17 cellular contexts compared by ENCODE assay signal in genomic region chr14:73731111-73731510, GRCh38. TPM values are rescaled to one million over a fixed set of nuclear protein-coding genes. Genes with fewer than 3 reads are reported as not detected.
DNase-seq lines count a peak whose midpoint lies in the region; ATAC-seq and TF ChIP-seq lines count a peak whose summit lies in the region.
"Had no signal": no experiment of that assay in that cellular context is flagged by ENCODE, and none has a peak within 500 bp of the region (broad histone marks: within the 10 kb centered on the region; RNA-seq: fewer than 3 reads in every experiment).

No MANE protein-coding gene starts in this region.

- in situ Hi-C loops in G401 (cut with HindIII; ENCODE audit: low sequenced_read_pairs), result no loop called here

- H3K27me3 Mint-ChIP-seq in activated naive CD8-positive, alpha-beta T cell treated with anti-CD3 and anti-CD28 coated beads for 36 hours, result no peaks in the 10 kb centered on the region
- no peaks in the 10 kb centered on the region for H3K27me3 Mint-ChIP-seq in Calu3 (ENCODE audit: unreplicated experiment)

- H3K9me3 Mint-ChIP-seq in activated naive CD8-positive, alpha-beta T cell treated with anti-CD3 and anti-CD28 coated beads for 36 hours, result no peaks in the 10 kb centered on the region
- no peaks in the 10 kb centered on the region for H3K9me3 Mint-ChIP-seq in Calu3 (ENCODE audit: low read depth, unreplicated experiment)
- H3K9me3 Mint-ChIP-seq: T-helper 1 cell treated with Interleukin-12 subunit alpha and Interleukin-12 subunit beta and Interleukin-4 antibody, amounts not matched to agents 30 μg/mL and 1 μg/mL, for 36 hours had no signal

- WGBS in right cardiac atrium, result 67% methylated on average over 3 of the region's 3 CpGs
- WGBS in prostate gland, result 42% methylated on average over 3 of the region's 3 CpGs

- no peak for TF ChIP-seq POLR2A in prostate gland (IDR thresholded peaks at IDR 0.05)
- TF ChIP-seq POLR2A in GM18505 (IDR thresholded peaks at IDR 0.05; ENCODE audit: borderline replicate concordance, extremely low read depth, insufficient read depth, insufficient read length), result no peak

- peaks cover 36% of the 10 kb centered on the region for H3K36me3 Mint-ChIP-seq in activated naive CD8-positive, alpha-beta T cell treated with anti-CD3 and anti-CD28 coated beads for 36 hours
- peaks cover 50% of the 10 kb centered on the region for H3K36me3 Mint-ChIP-seq in Calu3 (ENCODE audit: insufficient read depth, unreplicated experiment)

- H3K4me1 ChIP-seq in right cardiac atrium (ENCODE audit: control insufficient read depth, insufficient read depth, low read length) (peaks cover 3% of the 10 kb centered on the region), prostate gland (replicated peaks) (peaks cover 7% of the 10 kb centered on the region)

- peak; percentile 80 for DNase-seq in G401 (ENCODE audit: low spot score)
- DNase-seq in activated naive CD8-positive, alpha-beta T cell treated with anti-CD3 and anti-CD28 coated beads for 36 hours, result no peak
- DNase-seq in right cardiac atrium, result no peak
- DNase-seq in prostate gland (ENCODE audit: low spot score), result peak; percentile 76
- DNase-seq in Calu3, result no peak
- DNase-seq in NCI-H2196 treated with DMSO at 0.1 percent for 48 hours (lab: John Stamatoyannopoulos, UW; ENCODE audit: unreplicated experiment), result no peak
- DNase-seq: activated CD4-positive, alpha-beta T cell treated with anti-CD3 and anti-CD28 coated beads for 1 hour; cerebellar nuclear complex; glutamatergic neuron; NCI-H2029 treated with DMSO at 0.1 percent for 48 hours; NCI-H526; PC-9; stimulated activated CD4-positive, alpha-beta T cell treated with anti-CD3 and anti-CD28 coated beads, Interleukin-1b, Interleukin-23, amount 100 ng/mL, for 48 hours; trophoblast cell had no signal

- no peak overlapping the region for H3K4me3 Mint-ChIP-seq in activated naive CD8-positive, alpha-beta T cell treated with anti-CD3 and anti-CD28 coated beads for 36 hours
- H3K4me3 Mint-ChIP-seq in Calu3 (ENCODE audit: low read depth, unreplicated experiment), result no peak overlapping the region
- H3K4me3 Mint-ChIP-seq: T-helper 1 cell treated with Interleukin-12 subunit alpha and Interleukin-12 subunit beta and Interleukin-4 antibody, amounts not matched to agents 30 μg/mL and 1 μg/mL, for 36 hours had no signal

- peaks cover 6 to 18% of the 10 kb centered on the region in 2 donors for H3K36me3 ChIP-seq in prostate gland

- H3K4me3 ChIP-seq in right cardiac atrium (ENCODE audit: low read length) (no peak overlapping the region), prostate gland (no peak overlapping the region)
- H3K4me3 ChIP-seq: PC-9 had no signal

- CTCF ChIA-PET in Calu3 (lab: Charles Lee), result interaction anchor here (0.9 to 1.5 kb wide), 2 partner anchors 10 to 23 kb away, joined by 3 read pairs; no protein-coding TSS in a partner anchor

- TF ChIP-seq CTCF in prostate gland (IDR thresholded peaks at IDR 0.05), result peak in 2 of 4 experiments; percentile 41 to 43
- no peak for TF ChIP-seq CTCF in Calu3 (IDR thresholded peaks at IDR 0.05; ENCODE audit: unreplicated experiment)

- H3K4me1 Mint-ChIP-seq in activated naive CD8-positive, alpha-beta T cell treated with anti-CD3 and anti-CD28 coated beads for 36 hours, result peaks cover 30% of the 10 kb centered on the region
- peaks cover 34% of the 10 kb centered on the region for H3K4me1 Mint-ChIP-seq in Calu3 (ENCODE audit: low read depth, unreplicated experiment)

- intact Hi-C loops in right cardiac atrium (cut with DNase I), result loop anchor here in 1 of 4 donors (2.0 kb wide), 1 partner anchor 96 kb away; no protein-coding TSS in a partner anchor
- intact Hi-C loops in prostate gland (cut with DNase I), result no loop called here
- intact Hi-C loops in Calu3 (cut with micrococcal nuclease; ENCODE audit: unreplicated experiment), result no loop called here

- H3K27ac ChIP-seq in right cardiac atrium (ENCODE audit: low read length) (peak overlapping the region; percentile 36), prostate gland (peak overlapping the region; percentile 41 to 49)

- H3K27ac Mint-ChIP-seq in activated naive CD8-positive, alpha-beta T cell treated with anti-CD3 and anti-CD28 coated beads for 36 hours, result peak overlapping the region; percentile 5
- H3K27ac Mint-ChIP-seq in Calu3 (ENCODE audit: unreplicated experiment), result no peak overlapping the region
- H3K27ac Mint-ChIP-seq: T-helper 1 cell treated with Interleukin-12 subunit alpha and Interleukin-12 subunit beta and Interleukin-4 antibody, amounts not matched to agents 30 μg/mL and 1 μg/mL, for 36 hours had no signal

- H3K27me3 ChIP-seq in right cardiac atrium (ENCODE audit: control insufficient read depth, insufficient read depth) (no peaks in the 10 kb centered on the region), prostate gland (replicated peaks; ENCODE audit: insufficient read depth) (no peaks in the 10 kb centered on the region)

- ATAC-seq in right cardiac atrium (no peak), GM21528 (IDR thresholded peaks at IDR 0.05; ENCODE audit: low FRiP score, unreplicated experiment) (no peak), GM18505 (IDR thresholded peaks at IDR 0.05; ENCODE audit: unreplicated experiment) (no peak)

- H3K9me3 ChIP-seq in right cardiac atrium (ENCODE audit: control insufficient read depth, low read length), result no peaks in the 10 kb centered on the region
- H3K9me3 ChIP-seq in prostate gland, result no peaks in the 10 kb centered on the region

- no TSS peak for BruUV-seq in Calu3 (replicated peaks; lab: Mats Ljungman, UMichigan)

RNA-seq across cellular contexts. Expression of gene PNMA1, which starts 16.9 kb away (rescaled TPM):
- 65.8 and 80.4 TPM in 2 replicates for total RNA-seq in G401 (2014; rRNA removed; shearing (Covaris generic))
- 10 to 100 TPM; 26.6 to 28.3 TPM for total RNA-seq in activated naive CD8-positive, alpha-beta T cell treated with anti-CD3 and anti-CD28 coated beads for 36 hours
- total RNA-seq in right cardiac atrium (10 to 100 TPM; 25.6 to 36.3 (median 30.0) TPM), prostate gland (10 to 100 TPM; 18.6 to 62.7 TPM), Calu3 (2022) (37.2 and 37.9 TPM in 2 replicates)
- polyA plus RNA-seq in right cardiac atrium, result 18.0 TPM

Comparison
In these comparisons a context has a peak if more than half of its experiments do, and no peak if none do; other contexts are left out.
1. DNase-seq: peak in G401 (single experiment) and prostate gland (single experiment); none in activated naive CD8-positive, alpha-beta T cell treated with anti-CD3 and anti-CD28 coated beads for 36 hours (single experiment), right cardiac atrium (0 of 3), Calu3 (single experiment) and NCI-H2196 treated with DMSO at 0.1 percent for 48 hours (single experiment).